Comparison of ENCODE assay signal across 22 cellular contexts in the genomic region with DNA sequence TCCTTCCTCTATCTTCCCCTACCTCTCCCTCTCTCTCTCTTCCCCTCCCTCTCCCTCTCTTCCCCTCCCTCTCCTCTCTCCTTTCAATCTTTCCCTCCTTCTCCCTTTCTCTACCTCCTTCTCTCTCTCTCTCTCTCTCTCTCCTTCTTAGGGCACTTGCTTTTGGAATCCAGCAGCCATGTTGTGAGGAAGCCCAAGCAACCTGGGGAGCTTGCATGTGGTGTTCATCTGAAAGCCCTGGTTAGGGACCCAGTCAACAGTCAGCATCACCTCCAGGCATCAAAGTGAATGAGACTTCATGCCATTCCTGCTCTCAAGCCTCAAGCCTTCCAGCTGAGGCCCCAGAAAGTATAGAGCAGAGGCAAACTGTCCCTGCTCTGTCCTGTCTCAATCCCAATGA.
DNase-seq lines count a peak whose midpoint lies in the region; ATAC-seq and TF ChIP-seq lines count a peak whose summit lies in the region.
"Had no signal": no experiment of that assay in that cellular context is flagged by ENCODE, and none has a peak within 500 bp of the region (broad histone marks: within the 10 kb centered on the region; RNA-seq: fewer than 3 reads in every experiment).

No MANE protein-coding gene starts in this region.

- H3F3A ChIP-seq in SK-N-SH (replicated peaks; ENCODE audit: insufficient read depth): no peaks in the 10 kb centered on the region

- CTCF ChIA-PET in SK-N-SH (lab: Yijun Ruan, JAX): no interaction called here
- CTCF ChIA-PET in HEK293 (lab: Yijun Ruan, JAX): interaction anchor here (0.6 kb wide), 3 partner anchors 15 to 18 kb away, joined by 3 to 5 read pairs (median 4); no protein-coding TSS in a partner anchor

- peaks cover 4% of the 10 kb centered on the region for H3K27me3 Mint-ChIP-seq in endodermal cell (ENCODE audit: insufficient read depth)

- H3K9me3 ChIP-seq in SK-N-SH (peaks cover 4% of the 10 kb centered on the region), HEK293 (ENCODE audit: control insufficient read depth, insufficient read depth, low read depth, low read length) (peaks cover 3% of the 10 kb centered on the region; the same call in 1 of the 2 replicates), endodermal cell (ENCODE audit: control insufficient read depth, low read length) (peaks cover 12% of the 10 kb centered on the region)
- H3K9me3 ChIP-seq: HAP-1 had no signal

- no peak for TF ChIP-seq EP300 in SK-N-SH (IDR thresholded peaks at IDR 0.05; ENCODE audit: borderline replicate concordance in 1 of 2, low read depth in 1 of 2, low read length in 1 of 2)

- no peaks in the 10 kb centered on the region for H4K20me1 ChIP-seq in SK-N-SH (ENCODE audit: insufficient read depth)
- H4K20me1 ChIP-seq: BLaER1 had no signal

- no peak for TF ChIP-seq RAD21 in SK-N-SH (IDR thresholded peaks at IDR 0.05; ENCODE audit: low read length)

- H3K36me3 ChIP-seq in SK-N-SH (replicated peaks in 1 of 2; ENCODE audit: control insufficient read depth in 1 of 2, insufficient read depth in 2 of 2, low read length in 1 of 2) (no peaks in the 10 kb centered on the region), HEK293 (ENCODE audit: control insufficient read depth in 2 of 2, insufficient read depth in 1 of 2, low read length in 2 of 2) (no peaks in the 10 kb centered on the region), endodermal cell (ENCODE audit: control insufficient read depth, insufficient read depth, low read length) (no peaks in the 10 kb centered on the region)
- H3K36me3 ChIP-seq: BLaER1, HAP-1 had no signal

- no peak overlapping the region for H3K4me2 ChIP-seq in SK-N-SH
- H3K4me2 ChIP-seq: A549, BLaER1 had no signal

- no peak for TF ChIP-seq CTCF in SK-N-SH (IDR thresholded peaks at IDR 0.05)
- TF ChIP-seq CTCF in HEK293 (tag by site-specific recombination; IDR thresholded peaks at IDR 0.05): no peak
- TF ChIP-seq CTCF in endodermal cell (conservative IDR thresholded peaks at IDR 0.05): no peak

- no peak overlapping the region for H3K4me3 ChIP-seq in SK-N-SH (ENCODE audit: low read depth in 2 of 2, low read length in 1 of 2)
- no peak overlapping the region for H3K4me3 ChIP-seq in HEK293 (ENCODE audit: low read depth, low read length)
- no peak overlapping the region for H3K4me3 ChIP-seq in endodermal cell (ENCODE audit: low read length)
- H3K4me3 ChIP-seq: A549, BLaER1, GM12878, HAP-1, K562 had no signal

- DNase-seq in SK-N-SH (no peak), endodermal cell (peak; percentile 33), activated gamma-delta T cell treated with Interleukin-2 at 50 U/mL for 16 hours (no peak), NCI-H2107 treated with DMSO at 0.1 percent for 48 hours (lab: John Stamatoyannopoulos, UW; ENCODE audit: unreplicated experiment) (no peak)
- DNase-seq: AML-193; Calu3; CD8-positive, alpha-beta T cell; DMS 273 treated with DMSO at 0.1 percent for 48 hours; DMS53; DND-41; EL; IMR-90 had no signal

- ATAC-seq in SK-N-SH treated with all-trans-retinoic acid at 6 μM for 48 hours (no peak), HG03354 (IDR thresholded peaks at IDR 0.05; ENCODE audit: poor library complexity, severe bottlenecking, unreplicated experiment) (no peak)
- ATAC-seq: A549; CD8-positive, alpha-beta T cell; GM12878; K562 had no signal

- no peaks in the 10 kb centered on the region for H3K36me3 Mint-ChIP-seq in endodermal cell (ENCODE audit: low read depth)
- H3K36me3 Mint-ChIP-seq: CD8-positive, alpha-beta T cell had no signal

- no peaks in the 10 kb centered on the region for H3K4me1 Mint-ChIP-seq in endodermal cell

- no peak overlapping the region for H3K9ac ChIP-seq in SK-N-SH
- H3K9ac ChIP-seq in endodermal cell (ENCODE audit: extremely low read depth, low read length, poor library complexity, severe bottlenecking): no peak overlapping the region
- H3K9ac ChIP-seq: BLaER1 had no signal

- no peak overlapping the region for H3K4me3 Mint-ChIP-seq in endodermal cell
- H3K4me3 Mint-ChIP-seq: CD8-positive, alpha-beta T cell had no signal

- POLR2A ChIA-PET in SK-N-SH (lab: Yijun Ruan, JAX): no interaction called here
- POLR2A ChIA-PET in HEK293 (lab: Yijun Ruan, JAX): interaction anchor here (0.6 kb wide), 1 partner anchor 191 kb away, joined by 3 read pairs; no protein-coding TSS in a partner anchor

- H2AFZ ChIP-seq in SK-N-SH (ENCODE audit: low read depth): no peak overlapping the region

- H3K27ac ChIP-seq in SK-N-SH (ENCODE audit: low read depth in 2 of 2, low read length in 1 of 2) (no peak overlapping the region), HEK293 (ENCODE audit: extremely low read depth, low read depth, low read length) (no peak overlapping the region), endodermal cell (ENCODE audit: low read depth, low read length) (no peak overlapping the region)
- H3K27ac ChIP-seq: 22Rv1, A549, BLaER1, HL-60 had no signal

- H3K27me3 ChIP-seq in SK-N-SH (ENCODE audit: insufficient read depth) (no peaks in the 10 kb centered on the region; the same call in 1 of the 2 replicates), endodermal cell (ENCODE audit: control insufficient read depth, insufficient read depth, low read length, poor library complexity, severe bottlenecking) (no peaks in the 10 kb centered on the region)
- H3K27me3 ChIP-seq: BLaER1 had no signal

- no peaks in the 10 kb centered on the region for H3K79me2 ChIP-seq in SK-N-SH (ENCODE audit: insufficient read depth)

- peaks cover 25% of the 10 kb centered on the region for H3K9me3 Mint-ChIP-seq in endodermal cell

- H3K4me1 ChIP-seq in SK-N-SH (ENCODE audit: control insufficient read depth in 1 of 2, insufficient read depth in 2 of 2, low read depth in 1 of 2, low read length in 1 of 2): no peaks in the 10 kb centered on the region
- no peaks in the 10 kb centered on the region for H3K4me1 ChIP-seq in HEK293 (ENCODE audit: control insufficient read depth, insufficient read depth, low read length)
- no peaks in the 10 kb centered on the region for H3K4me1 ChIP-seq in endodermal cell (ENCODE audit: control insufficient read depth, insufficient read depth, low read length)
- H3K4me1 ChIP-seq: A549, HAP-1 had no signal

- no peaks in the 10 kb centered on the region for H3K9me2 ChIP-seq in SK-N-SH

- H3K27ac Mint-ChIP-seq in endodermal cell: no peak overlapping the region
- H3K27ac Mint-ChIP-seq: CD8-positive, alpha-beta T cell had no signal

TF ChIP-seq in SK-N-SH treated with all-trans-retinoic acid at 6 μM for 48 hours, 23 proteins besides CTCF, POLR2A, EP300 and RAD21 (continues in another document):
- TF ChIP-seq ZNF565 (CRISPR knock-in tag; conservative IDR thresholded peaks at IDR 0.05; ENCODE audit: low read depth): peak; percentile 91

TF ChIP-seq in SK-N-SH, 30 proteins besides CTCF, POLR2A, EP300 and RAD21 (continues in another document):
- no peak for TF ChIP-seq EZH2phosphoT487 (IDR thresholded peaks at IDR 0.05; ENCODE audit: borderline replicate concordance, low read depth)
- TF ChIP-seq SIN3A (IDR thresholded peaks at IDR 0.05; ENCODE audit: borderline replicate concordance, low read depth, low read length): no peak
- TF ChIP-seq, protein P1, sequence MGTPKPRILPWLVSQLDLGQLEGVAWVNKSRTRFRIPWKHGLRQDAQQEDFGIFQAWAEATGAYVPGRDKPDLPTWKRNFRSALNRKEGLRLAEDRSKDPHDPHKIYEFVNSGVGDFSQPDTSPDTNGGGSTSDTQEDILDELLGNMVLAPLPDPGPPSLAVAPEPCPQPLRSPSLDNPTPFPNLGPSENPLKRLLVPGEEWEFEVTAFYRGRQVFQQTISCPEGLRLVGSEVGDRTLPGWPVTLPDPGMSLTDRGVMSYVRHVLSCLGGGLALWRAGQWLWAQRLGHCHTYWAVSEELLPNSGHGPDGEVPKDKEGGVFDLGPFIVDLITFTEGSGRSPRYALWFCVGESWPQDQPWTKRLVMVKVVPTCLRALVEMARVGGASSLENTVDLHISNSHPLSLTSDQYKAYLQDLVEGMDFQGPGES (IDR thresholded peaks at IDR 0.05; ENCODE audit: low read depth, low read length): no peak
- no peak for TF ChIP-seq ELF1 (IDR thresholded peaks at IDR 0.05)
- no peak for TF ChIP-seq GATA2 (CRISPR knock-in tag; IDR thresholded peaks at IDR 0.05)

TF ChIP-seq in HEK293, 187 proteins besides CTCF, POLR2A, EP300 and RAD21:
- TF ChIP-seq ZNF76 (tag by site-specific recombination; IDR thresholded peaks at IDR 0.05; ENCODE audit: borderline replicate concordance, low read depth) (no peak), ZNF169 (tag by site-specific recombination; IDR thresholded peaks at IDR 0.05) (peak; percentile 30; the same call in 1 of the 2 replicates), ZNF366 (tag by site-specific recombination; conservative IDR thresholded peaks at IDR 0.05) (peak; percentile 54; the same call in 1 of the 2 replicates)
